Comparison of ENCODE assay signal across 29 cellular contexts in the genomic region with DNA sequence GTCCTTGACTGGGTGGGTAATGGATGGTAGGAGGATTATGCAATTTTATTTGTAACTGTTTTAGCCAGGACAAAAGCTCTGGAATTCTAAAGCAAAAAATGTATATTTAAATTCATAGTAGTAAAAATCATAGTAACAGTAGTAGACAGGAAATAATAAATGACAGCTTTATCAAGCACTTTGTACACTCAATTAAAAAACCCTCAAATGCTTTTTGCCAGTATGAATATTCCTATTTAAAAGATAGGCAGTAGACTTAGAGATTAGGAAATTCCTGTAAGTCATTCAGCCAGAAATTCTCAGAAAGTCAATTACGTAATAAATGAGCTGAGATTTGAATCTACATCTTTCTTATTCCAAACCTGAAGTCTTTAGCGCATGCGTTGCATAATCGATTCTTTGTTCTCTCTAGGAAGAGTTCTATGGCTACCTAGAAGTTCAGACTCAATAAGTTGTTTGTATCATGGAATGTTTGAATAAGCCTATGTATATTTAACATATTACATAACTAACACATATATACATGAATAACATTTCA. TPM values are rescaled to one million over a fixed set of nuclear protein-coding genes. Genes with fewer than 3 reads are reported as not detected.
DNase-seq lines count a peak whose midpoint lies in the region; TF ChIP-seq lines count a peak whose summit lies in the region.
"Had no signal": no experiment of that assay in that cellular context is flagged by ENCODE, and none has a peak within 500 bp of the region (broad histone marks: within the 10 kb centered on the region; RNA-seq: fewer than 3 reads in every experiment).

No MANE protein-coding gene starts in this region.

- H3K79me2 ChIP-seq in GM23248 (ENCODE audit: insufficient read depth) (no peaks in the 10 kb centered on the region), mesendoderm (ENCODE audit: control insufficient read depth, insufficient read depth, low read length) (no peaks in the 10 kb centered on the region)

- no peak overlapping the region for H2BK120ac ChIP-seq in mesendoderm (ENCODE audit: low read depth, low read length)

- H3F3A ChIP-seq in GM23248 (ENCODE audit: insufficient read depth): no peaks in the 10 kb centered on the region

- H3K56ac ChIP-seq in mesendoderm (ENCODE audit: low read length): no peak overlapping the region

- no peak overlapping the region for H3K4me3 Mint-ChIP-seq in endodermal cell
- H3K4me3 Mint-ChIP-seq: activated CD8-positive, alpha-beta T cell treated with anti-CD3 and anti-CD28 coated beads, Interleukin-2, amount 10 ng/mL, durations not matched to agents 7 days and 5 days; activated naive CD8-positive, alpha-beta T cell treated with anti-CD3 and anti-CD28 coated beads, Interleukin-2, amount 10 ng/mL, durations not matched to agents 7 days and 5 days; IgD-negative memory B cell; naive thymus-derived CD4-positive, alpha-beta T cell; stimulated activated memory B cell treated with anti-CD40 and anti-IgM and Interleukin-4, amounts not matched to agents 10 μg/mL and 1 μg/mL and 100 μg/mL, for 72 hours; T-helper 17 cell had no signal

- no peak overlapping the region for H3K18ac ChIP-seq in mesendoderm (ENCODE audit: low read length)

- H4K8ac ChIP-seq in mesendoderm (ENCODE audit: low read depth, low read length): no peak overlapping the region

- no peak overlapping the region for H2BK5ac ChIP-seq in mesendoderm (ENCODE audit: low read length)

- 48 to 50% methylated on average over 4 of the region's 4 CpGs for WGBS in GM23248 (ENCODE audit: low coverage in 1 of 2, low lambda C conversion rate in 2 of 2, missing lambda C conversion rate in 2 of 2), 2 experiments
- 75% methylated on average over 4 of the region's 4 CpGs for WGBS in endodermal cell (ENCODE audit: insufficient coverage in 1 of 2, insufficient read length in 1 of 2), 2 experiments
- WGBS in mesendoderm (ENCODE audit: extremely low coverage, insufficient coverage, low lambda C conversion rate): no CpG with 5 or more reads among the region's 4 CpGs

- H3K27me3 ChIP-seq in GM23248 (replicated peaks; ENCODE audit: insufficient read depth) (no peaks in the 10 kb centered on the region), endodermal cell (ENCODE audit: control insufficient read depth, insufficient read depth, low read length, poor library complexity, severe bottlenecking) (no peaks in the 10 kb centered on the region), mesendoderm (ENCODE audit: insufficient read depth, low read length, poor library complexity) (no peaks in the 10 kb centered on the region)
- H3K27me3 ChIP-seq: brain microvascular endothelial cell, colonic mucosa, SJSA1 had no signal

- H3K4me1 ChIP-seq in GM23248 (ENCODE audit: insufficient read depth) (peaks cover 6% of the 10 kb centered on the region), endodermal cell (ENCODE audit: control insufficient read depth, insufficient read depth, low read length) (peaks cover 2% of the 10 kb centered on the region), mesendoderm (ENCODE audit: control insufficient read depth, low read depth, low read length) (no peaks in the 10 kb centered on the region)
- H3K4me1 ChIP-seq: colonic mucosa had no signal

- peaks cover 24% of the 10 kb centered on the region for H3K4me1 Mint-ChIP-seq in endodermal cell
- H3K4me1 Mint-ChIP-seq: stimulated activated memory B cell treated with anti-CD40 and anti-IgM and Interleukin-4, amounts not matched to agents 10 μg/mL and 1 μg/mL and 100 μg/mL, for 72 hours had no signal

- H3K4me3 ChIP-seq in GM23248: no peak overlapping the region
- peak overlapping the region; percentile 99 for H3K4me3 ChIP-seq in endodermal cell (ENCODE audit: low read length)
- H3K4me3 ChIP-seq in mesendoderm (ENCODE audit: low read length): no peak overlapping the region
- H3K4me3 ChIP-seq: colonic mucosa, esophagus squamous epithelium, SJSA1, suprapubic skin had no signal

- peaks cover 3% of the 10 kb centered on the region for H3K79me1 ChIP-seq in mesendoderm (ENCODE audit: low read length)

- no peak overlapping the region for H2BK15ac ChIP-seq in mesendoderm (replicated peaks; ENCODE audit: low read depth)

- no peaks in the 10 kb centered on the region for H3K9me3 ChIP-seq in GM23248 (ENCODE audit: low read depth)
- H3K9me3 ChIP-seq in endodermal cell (ENCODE audit: control insufficient read depth, low read length): peaks cover 19% of the 10 kb centered on the region
- H3K9me3 ChIP-seq: colonic mucosa, esophagus squamous epithelium, SJSA1, suprapubic skin had no signal

- H3K9ac ChIP-seq in GM23248: no peak overlapping the region
- no peak overlapping the region for H3K9ac ChIP-seq in endodermal cell (ENCODE audit: extremely low read depth, low read length, poor library complexity, severe bottlenecking)
- no peak overlapping the region for H3K9ac ChIP-seq in mesendoderm (ENCODE audit: low read length)

- no peak overlapping the region for H2AFZ ChIP-seq in GM23248

- in situ Hi-C loops in GM23248 (cut with MboI): no loop called here

- peaks cover 2% of the 10 kb centered on the region for H3K27me3 Mint-ChIP-seq in endodermal cell (ENCODE audit: insufficient read depth)

- peaks cover 7% of the 10 kb centered on the region for H3K9me3 Mint-ChIP-seq in endodermal cell
- H3K9me3 Mint-ChIP-seq: activated naive CD8-positive, alpha-beta T cell treated with anti-CD3 and anti-CD28 coated beads, Interleukin-2, amount 10 ng/mL, durations not matched to agents 7 days and 5 days had no signal

- H3K27ac ChIP-seq in GM23248 (no peak overlapping the region), endodermal cell (ENCODE audit: low read depth, low read length) (no peak overlapping the region), mesendoderm (ENCODE audit: low read depth, low read length) (no peak overlapping the region)
- H3K27ac ChIP-seq: brain microvascular endothelial cell, colonic mucosa, esophagus squamous epithelium, SJSA1, suprapubic skin had no signal

- no peaks in the 10 kb centered on the region for H3K9me2 ChIP-seq in GM23248 (ENCODE audit: insufficient read depth)

- no peak overlapping the region for H3K27ac Mint-ChIP-seq in endodermal cell
- H3K27ac Mint-ChIP-seq: activated CD8-positive, alpha-beta T cell treated with anti-CD3 and anti-CD28 coated beads, Interleukin-2, amount 10 ng/mL, durations not matched to agents 7 days and 5 days; activated naive CD8-positive, alpha-beta T cell treated with anti-CD3 and anti-CD28 coated beads, Interleukin-2, amount 10 ng/mL, durations not matched to agents 7 days and 5 days; IgD-negative memory B cell; naive thymus-derived CD4-positive, alpha-beta T cell; stimulated activated memory B cell treated with anti-CD40 and anti-IgM and Interleukin-4, amounts not matched to agents 10 μg/mL and 1 μg/mL and 100 μg/mL, for 72 hours; T-helper 17 cell had no signal

- no peak for TF ChIP-seq CTCF in endodermal cell (conservative IDR thresholded peaks at IDR 0.05)

- H3K36me3 Mint-ChIP-seq in endodermal cell (ENCODE audit: low read depth): peaks cover 57% of the 10 kb centered on the region
- H3K36me3 Mint-ChIP-seq: activated naive CD8-positive, alpha-beta T cell treated with anti-CD3 and anti-CD28 coated beads, Interleukin-2, amount 10 ng/mL, durations not matched to agents 7 days and 5 days; IgD-negative memory B cell; stimulated activated memory B cell treated with anti-CD40 and anti-IgM and Interleukin-4, amounts not matched to agents 10 μg/mL and 1 μg/mL and 100 μg/mL, for 72 hours had no signal

- no peak overlapping the region for H3K4ac ChIP-seq in mesendoderm (ENCODE audit: low read depth, low read length)

- no peak overlapping the region for H3K4me2 ChIP-seq in GM23248 (ENCODE audit: unreplicated experiment)
- H3K4me2 ChIP-seq in mesendoderm (ENCODE audit: low read length): no peak overlapping the region

- H3K36me3 ChIP-seq in GM23248 (ENCODE audit: low read depth): peaks cover 2% of the 10 kb centered on the region; the same call in 1 of the 2 replicates
- peaks cover 64% of the 10 kb centered on the region for H3K36me3 ChIP-seq in endodermal cell (ENCODE audit: control insufficient read depth, insufficient read depth, low read length)
- peaks cover 4% of the 10 kb centered on the region for H3K36me3 ChIP-seq in mesendoderm (ENCODE audit: control insufficient read depth, insufficient read depth, low read length)
- H3K36me3 ChIP-seq: brain microvascular endothelial cell, colonic mucosa, suprapubic skin had no signal

- H2AK5ac ChIP-seq in mesendoderm (ENCODE audit: low read length): no peak overlapping the region

- DNase-seq in GM23248 (peak; percentile 7), OCI-M1 (lab: John Stamatoyannopoulos, UW) (peak; percentile 63), endodermal cell (no peak), putamen (ENCODE audit: low spot score) (peak; percentile 8), mesendoderm (no peak), GM03348 (ENCODE audit: low spot score) (no peak), NAMALWA (ENCODE audit: low spot score) (no peak)
- DNase-seq: activated CD8-positive, alpha-beta T cell treated with anti-CD3 and anti-CD28 coated beads, Interleukin-2, amount 10 ng/mL, durations not matched to agents 7 days and 5 days; activated effector memory CD4-positive, alpha-beta T cell treated with anti-CD3 and anti-CD28 coated beads, Interleukin-2, amount 50 U/mL, for 16 hours; activated naive CD8-positive, alpha-beta T cell treated with anti-CD3 and anti-CD28 coated beads, Interleukin-2, amount 10 ng/mL, durations not matched to agents 7 days and 5 days; activated T-cell treated with anti-CD3 and anti-CD28 coated beads for 4 hours; brain microvascular endothelial cell; C1 segment of cervical spinal cord; Calu3; colonic mucosa; esophagus squamous epithelium; glutamatergic neuron; HCEC 1CT; naive thymus-derived CD4-positive, alpha-beta T cell; NCI-H187; NCI-H2171 treated with DMSO at 0.1 percent for 48 hours; NCI-H526; retina; stimulated activated CD4-positive, alpha-beta T cell treated with anti-CD3 and anti-CD28 coated beads, Interleukin-4, amount 100 ng/mL, for 1 hour; T-helper 17 cell had no signal

- H4K5ac ChIP-seq in mesendoderm (ENCODE audit: low read length): no peak overlapping the region

- H3K23ac ChIP-seq in mesendoderm (ENCODE audit: low read length): no peak overlapping the region

- H4K20me1 ChIP-seq in GM23248 (ENCODE audit: insufficient read depth): no peaks in the 10 kb centered on the region

RNA-seq across cellular contexts. Expression of gene AADAT, which starts 2.5 kb away (rescaled TPM):
- 4.3 and 4.8 TPM in 2 replicates for total RNA-seq in GM23248 (2014; rRNA removed; shearing (Covaris generic))
- polyA plus RNA-seq in GM23248 (2016; fragmentation: Nextera tagmentation; extraction: Ambion mirVana): 5.9 and 7.7 TPM in 2 replicates
- 10 to 100 TPM; 34.4 to 42.3 TPM for total RNA-seq in endodermal cell
- 38.0 TPM for polyA plus RNA-seq in endodermal cell (2013, experiment 1 of 2)
- polyA plus RNA-seq in endodermal cell (2013, experiment 2 of 2): 37.5 TPM
- polyA plus RNA-seq in mesendoderm (2013, experiment 1 of 2): 14.2 TPM
- polyA plus RNA-seq in mesendoderm (2013, experiment 2 of 2): 14.7 TPM
- total RNA-seq: activated CD8-positive, alpha-beta T cell treated with anti-CD3 and anti-CD28 coated beads, Interleukin-2, amount 10 ng/mL, durations not matched to agents 7 days and 5 days; activated naive CD8-positive, alpha-beta T cell treated with anti-CD3 and anti-CD28 coated beads, Interleukin-2, amount 10 ng/mL, durations not matched to agents 7 days and 5 days; naive thymus-derived CD4-positive, alpha-beta T cell; T-helper 17 cell had no signal
- polyA plus RNA-seq: IgD-negative memory B cell; naive thymus-derived CD4-positive, alpha-beta T cell had no signal

Comparison
In these comparisons a context has a peak if more than half of its experiments do, and no peak if none do; other contexts are left out.
1. DNase-seq: peak in GM23248 (single experiment), OCI-M1 (single experiment) and putamen (single experiment); none in endodermal cell (single experiment), mesendoderm (single experiment), GM03348 (single experiment) and NAMALWA (single experiment).